Comparison of ENCODE assay signal across 21 cellular contexts in genomic region chr6:211856-212497, GRCh38.
"Had no signal": no experiment of that assay in that cellular context is flagged by ENCODE, and none has a peak within 500 bp of the region (broad histone marks: within the 10 kb centered on the region; RNA-seq: fewer than 3 reads in every experiment).

No MANE protein-coding gene starts in this region.

- H3K9me3 ChIP-seq: psoas muscle, right lobe of liver, tibial artery, upper lobe of right lung, vagina had no signal

- H3K4me3 ChIP-seq: esophagus squamous epithelium, gastroesophageal sphincter, lung, psoas muscle, right lobe of liver, tibial artery, upper lobe of right lung, vagina had no signal

- ATAC-seq: gastroesophageal sphincter; left colon; left ventricle myocardium superior; psoas muscle; right lobe of liver; stimulated activated memory B cell treated with anti-CD40 and anti-IgM and Interleukin-4, amounts not matched to agents 10 μg/mL and 1 μg/mL and 100 μg/mL, for 72 hours; upper lobe of right lung had no signal

- DNase-seq: dermis blood vessel endothelial cell; esophagus squamous epithelium; foreskin fibroblast; kidney; left colon; left ventricle myocardium superior; mesendoderm; naive B cell; psoas muscle; right lobe of liver; stimulated activated CD4-positive, alpha-beta T cell treated with anti-CD3 and anti-CD28 coated beads, Interleukin-1b, Interleukin-23, amount 100 ng/mL, for 48 hours; stimulated activated CD4-positive, alpha-beta T cell treated with anti-CD3 and anti-CD28 coated beads, Interleukin-4, amount 100 ng/mL, for 24 hours; tibial artery; upper lobe of right lung had no signal

- H3K4me1 Mint-ChIP-seq: nephron had no signal

- H3K27ac Mint-ChIP-seq: naive B cell; nephron; stimulated activated memory B cell treated with anti-CD40 and anti-IgM and Interleukin-4, amounts not matched to agents 10 μg/mL and 1 μg/mL and 100 μg/mL, for 72 hours; stimulated activated naive CD8-positive, alpha-beta T cell treated with anti-CD3 and anti-CD28 coated beads, Interleukin-15, Interleukin-2, amounts not matched to agents 100 ng/mL and 50 ng/mL, for 24 hours had no signal

- H2AFZ ChIP-seq: parathyroid adenoma had no signal

- H3K4me3 Mint-ChIP-seq: naive B cell; nephron; stimulated activated memory B cell treated with anti-CD40 and anti-IgM and Interleukin-4, amounts not matched to agents 10 μg/mL and 1 μg/mL and 100 μg/mL, for 72 hours; stimulated activated naive CD8-positive, alpha-beta T cell treated with anti-CD3 and anti-CD28 coated beads, Interleukin-15, Interleukin-2, amounts not matched to agents 100 ng/mL and 50 ng/mL, for 24 hours had no signal

- FAIRE-seq: kidney had no signal

- H3K9ac ChIP-seq: parathyroid adenoma had no signal

- H3K36me3 Mint-ChIP-seq: naive B cell; stimulated activated memory B cell treated with anti-CD40 and anti-IgM and Interleukin-4, amounts not matched to agents 10 μg/mL and 1 μg/mL and 100 μg/mL, for 72 hours had no signal

- H3K36me3 ChIP-seq: esophagus squamous epithelium, gastroesophageal sphincter, right lobe of liver, tibial artery, upper lobe of right lung, vagina had no signal

- H3K27me3 ChIP-seq: right lobe of liver, vagina had no signal

- H3K9me3 Mint-ChIP-seq: stimulated activated memory B cell treated with anti-CD40 and anti-IgM and Interleukin-4, amounts not matched to agents 10 μg/mL and 1 μg/mL and 100 μg/mL, for 72 hours had no signal

- H3K4me1 ChIP-seq: gastroesophageal sphincter, parathyroid adenoma, psoas muscle, right lobe of liver, tibial artery, upper lobe of right lung, vagina had no signal

- H3K27ac ChIP-seq: esophagus squamous epithelium, gastroesophageal sphincter, parathyroid adenoma, psoas muscle, right lobe of liver, tibial artery, upper lobe of right lung, vagina had no signal

- H3K79me2 ChIP-seq: parathyroid adenoma had no signal
